In the genomic region with DNA sequence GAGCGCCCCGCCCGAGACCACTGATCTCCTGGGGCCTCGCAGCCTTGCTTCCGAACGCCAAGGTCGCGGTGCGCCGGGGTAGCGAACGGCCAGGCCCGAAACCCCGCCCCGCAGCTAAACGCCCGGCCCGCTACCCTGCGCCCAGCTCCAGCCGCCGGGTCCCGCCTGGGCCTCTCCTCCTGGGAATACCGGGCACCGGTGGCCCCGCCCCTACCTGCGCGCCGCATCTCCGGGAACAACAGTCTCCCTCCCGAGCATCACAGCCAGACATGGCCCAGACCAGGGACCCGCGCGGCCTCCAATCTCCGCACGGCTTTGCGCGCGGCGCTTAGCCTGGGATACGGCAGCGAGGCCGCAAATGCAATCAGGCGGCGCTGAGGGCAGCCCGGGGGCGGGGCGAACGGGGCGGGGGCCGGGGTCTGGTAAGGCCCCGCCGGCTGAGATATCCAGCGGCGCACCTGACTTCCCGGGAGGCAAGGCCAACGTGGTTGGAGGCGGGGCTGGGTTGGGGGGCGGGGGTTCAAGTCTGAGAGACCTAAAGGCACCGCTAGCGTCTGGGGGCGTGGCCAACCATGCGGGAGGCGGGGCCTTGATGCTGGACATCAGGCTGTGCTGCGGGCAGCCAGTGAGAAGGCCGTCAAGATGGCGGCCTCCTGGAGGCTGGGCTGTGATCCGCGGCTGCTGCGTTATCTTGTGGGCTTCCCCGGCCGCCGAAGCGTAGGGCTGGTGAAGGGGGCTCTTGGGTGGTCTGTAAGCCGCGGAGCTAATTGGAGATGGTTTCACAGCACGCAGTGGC, we compare ENCODE assay signal across 1 cellular context.
TF ChIP-seq lines count a peak whose summit lies in the region.

A gene with protein sequence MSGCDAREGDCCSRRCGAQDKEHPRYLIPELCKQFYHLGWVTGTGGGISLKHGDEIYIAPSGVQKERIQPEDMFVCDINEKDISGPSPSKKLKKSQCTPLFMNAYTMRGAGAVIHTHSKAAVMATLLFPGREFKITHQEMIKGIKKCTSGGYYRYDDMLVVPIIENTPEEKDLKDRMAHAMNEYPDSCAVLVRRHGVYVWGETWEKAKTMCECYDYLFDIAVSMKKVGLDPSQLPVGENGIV (minus strand): TSS at position 366 of the 796 bp plus-strand sequence. CDS start 95 bp downstream, at position 271.
A gene (plus strand): TSS at position 605 of the 796 bp plus-strand sequence. CDS start 38 bp downstream, at position 643.

TF ChIP-seq in HEK293, 187 proteins besides CTCF, POLR2A, EP300 and RAD21 (continued from another document and continues in another):
- TF ChIP-seq, protein P1, sequence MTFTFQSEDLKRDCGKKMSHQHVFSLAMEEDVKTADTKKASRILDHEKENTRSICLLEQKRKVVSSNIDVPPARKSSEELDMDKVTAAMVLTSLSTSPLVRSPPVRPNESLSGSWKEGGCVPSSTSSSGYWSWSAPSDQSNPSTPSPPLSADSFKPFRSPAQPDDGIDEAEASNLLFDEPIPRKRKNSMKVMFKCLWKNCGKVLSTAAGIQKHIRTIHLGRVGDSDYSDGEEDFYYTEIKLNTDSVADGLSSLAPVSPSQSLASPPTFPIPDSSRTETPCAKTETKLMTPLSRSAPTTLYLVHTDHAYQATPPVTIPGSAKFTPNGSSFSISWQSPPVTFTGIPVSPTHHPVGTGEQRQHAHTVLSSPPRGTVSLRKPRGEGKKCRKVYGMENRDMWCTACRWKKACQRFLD (tag by site-specific recombination; IDR thresholded peaks at IDR 0.05) = 0 out of 2 replicates have a peak, but pooled peaks have one; percentile 17
- TF ChIP-seq HOXA7 (CRISPR knock-in tag; IDR thresholded peaks at IDR 0.05; ENCODE audit: borderline replicate concordance) = no peak
- TF ChIP-seq ZNF155 (tag by site-specific recombination; IDR thresholded peaks at IDR 0.05) = no peak
- TF ChIP-seq OVOL3 (tag by site-specific recombination; IDR thresholded peaks at IDR 0.05) = no peak
- no peak for TF ChIP-seq ZNF391 (tag by site-specific recombination; IDR thresholded peaks at IDR 0.05; ENCODE audit: borderline replicate concordance, low read depth)
- TF ChIP-seq ZBTB20 (tag by site-specific recombination; IDR thresholded peaks at IDR 0.05) = peak; percentile 74
- TF ChIP-seq, protein P2, sequence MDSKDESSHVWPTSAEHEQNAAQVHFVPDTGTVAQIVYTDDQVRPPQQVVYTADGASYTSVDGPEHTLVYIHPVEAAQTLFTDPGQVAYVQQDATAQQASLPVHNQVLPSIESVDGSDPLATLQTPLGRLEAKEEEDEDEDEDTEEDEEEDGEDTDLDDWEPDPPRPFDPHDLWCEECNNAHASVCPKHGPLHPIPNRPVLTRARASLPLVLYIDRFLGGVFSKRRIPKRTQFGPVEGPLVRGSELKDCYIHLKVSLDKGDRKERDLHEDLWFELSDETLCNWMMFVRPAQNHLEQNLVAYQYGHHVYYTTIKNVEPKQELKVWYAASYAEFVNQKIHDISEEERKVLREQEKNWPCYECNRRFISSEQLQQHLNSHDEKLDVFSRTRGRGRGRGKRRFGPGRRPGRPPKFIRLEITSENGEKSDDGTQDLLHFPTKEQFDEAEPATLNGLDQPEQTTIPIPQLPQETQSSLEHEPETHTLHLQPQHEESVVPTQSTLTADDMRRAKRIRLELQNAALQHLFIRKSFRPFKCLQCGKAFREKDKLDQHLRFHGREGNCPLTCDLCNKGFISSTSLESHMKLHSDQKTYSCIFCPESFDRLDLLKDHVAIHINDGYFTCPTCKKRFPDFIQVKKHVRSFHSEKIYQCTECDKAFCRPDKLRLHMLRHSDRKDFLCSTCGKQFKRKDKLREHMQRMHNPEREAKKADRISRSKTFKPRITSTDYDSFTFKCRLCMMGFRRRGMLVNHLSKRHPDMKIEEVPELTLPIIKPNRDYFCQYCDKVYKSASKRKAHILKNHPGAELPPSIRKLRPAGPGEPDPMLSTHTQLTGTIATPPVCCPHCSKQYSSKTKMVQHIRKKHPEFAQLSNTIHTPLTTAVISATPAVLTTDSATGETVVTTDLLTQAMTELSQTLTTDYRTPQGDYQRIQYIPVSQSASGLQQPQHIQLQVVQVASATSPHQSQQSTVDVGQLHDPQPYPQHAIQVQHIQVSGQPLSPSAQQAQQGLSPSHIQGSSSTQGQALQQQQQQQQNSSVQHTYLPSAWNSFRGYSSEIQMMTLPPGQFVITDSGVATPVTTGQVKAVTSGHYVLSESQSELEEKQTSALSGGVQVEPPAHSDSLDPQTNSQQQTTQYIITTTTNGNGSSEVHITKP (tag by site-specific recombination; IDR thresholded peaks at IDR 0.05) = no peak
- TF ChIP-seq KLF9 (tag by site-specific recombination; IDR thresholded peaks at IDR 0.05; ENCODE audit: low read depth) = peak; percentile 76
- no peak for TF ChIP-seq ZNF791 (tag by site-specific recombination; IDR thresholded peaks at IDR 0.05)
- no peak for TF ChIP-seq ZNF792 (tag by site-specific recombination; IDR thresholded peaks at IDR 0.05)
- TF ChIP-seq ZNF221 (tag by site-specific recombination; IDR thresholded peaks at IDR 0.05; ENCODE audit: borderline replicate concordance) = no peak
- TF ChIP-seq YY2 (tag by site-specific recombination; IDR thresholded peaks at IDR 0.05) = peak; percentile 84
- TF ChIP-seq, protein P3, sequence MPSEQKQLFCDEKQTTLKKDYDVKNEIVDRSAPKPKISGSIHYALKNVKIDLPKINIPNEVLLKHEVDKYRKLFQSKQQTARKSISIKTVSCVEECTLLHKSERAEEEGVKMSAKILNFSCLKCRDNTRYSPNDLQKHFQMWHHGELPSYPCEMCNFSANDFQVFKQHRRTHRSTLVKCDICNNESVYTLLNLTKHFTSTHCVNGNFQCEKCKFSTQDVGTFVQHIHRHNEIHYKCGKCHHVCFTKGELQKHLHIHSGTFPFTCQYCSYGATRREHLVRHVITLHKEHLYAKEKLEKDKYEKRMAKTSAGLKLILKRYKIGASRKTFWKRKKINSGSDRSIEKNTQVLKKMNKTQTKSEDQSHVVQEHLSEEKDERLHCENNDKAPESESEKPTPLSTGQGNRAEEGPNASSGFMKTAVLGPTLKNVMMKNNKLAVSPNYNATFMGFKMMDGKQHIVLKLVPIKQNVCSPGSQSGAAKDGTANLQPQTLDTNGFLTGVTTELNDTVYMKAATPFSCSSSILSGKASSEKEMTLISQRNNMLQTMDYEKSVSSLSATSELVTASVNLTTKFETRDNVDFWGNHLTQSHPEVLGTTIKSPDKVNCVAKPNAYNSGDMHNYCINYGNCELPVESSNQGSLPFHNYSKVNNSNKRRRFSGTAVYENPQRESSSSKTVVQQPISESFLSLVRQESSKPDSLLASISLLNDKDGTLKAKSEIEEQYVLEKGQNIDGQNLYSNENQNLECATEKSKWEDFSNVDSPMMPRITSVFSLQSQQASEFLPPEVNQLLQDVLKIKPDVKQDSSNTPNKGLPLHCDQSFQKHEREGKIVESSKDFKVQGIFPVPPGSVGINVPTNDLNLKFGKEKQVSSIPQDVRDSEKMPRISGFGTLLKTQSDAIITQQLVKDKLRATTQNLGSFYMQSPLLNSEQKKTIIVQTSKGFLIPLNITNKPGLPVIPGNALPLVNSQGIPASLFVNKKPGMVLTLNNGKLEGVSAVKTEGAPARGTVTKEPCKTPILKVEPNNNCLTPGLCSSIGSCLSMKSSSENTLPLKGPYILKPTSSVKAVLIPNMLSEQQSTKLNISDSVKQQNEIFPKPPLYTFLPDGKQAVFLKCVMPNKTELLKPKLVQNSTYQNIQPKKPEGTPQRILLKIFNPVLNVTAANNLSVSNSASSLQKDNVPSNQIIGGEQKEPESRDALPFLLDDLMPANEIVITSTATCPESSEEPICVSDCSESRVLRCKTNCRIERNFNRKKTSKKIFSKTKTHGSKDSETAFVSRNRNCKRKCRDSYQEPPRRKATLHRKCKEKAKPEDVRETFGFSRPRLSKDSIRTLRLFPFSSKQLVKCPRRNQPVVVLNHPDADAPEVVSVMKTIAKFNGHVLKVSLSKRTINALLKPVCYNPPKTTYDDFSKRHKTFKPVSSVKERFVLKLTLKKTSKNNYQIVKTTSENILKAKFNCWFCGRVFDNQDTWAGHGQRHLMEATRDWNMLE (tag by site-specific recombination; conservative IDR thresholded peaks at IDR 0.05; ENCODE audit: low read depth) = no peak
- TF ChIP-seq, protein P4, sequence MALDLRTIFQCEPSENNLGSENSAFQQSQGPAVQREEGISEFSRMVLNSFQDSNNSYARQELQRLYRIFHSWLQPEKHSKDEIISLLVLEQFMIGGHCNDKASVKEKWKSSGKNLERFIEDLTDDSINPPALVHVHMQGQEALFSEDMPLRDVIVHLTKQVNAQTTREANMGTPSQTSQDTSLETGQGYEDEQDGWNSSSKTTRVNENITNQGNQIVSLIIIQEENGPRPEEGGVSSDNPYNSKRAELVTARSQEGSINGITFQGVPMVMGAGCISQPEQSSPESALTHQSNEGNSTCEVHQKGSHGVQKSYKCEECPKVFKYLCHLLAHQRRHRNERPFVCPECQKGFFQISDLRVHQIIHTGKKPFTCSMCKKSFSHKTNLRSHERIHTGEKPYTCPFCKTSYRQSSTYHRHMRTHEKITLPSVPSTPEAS (tag by site-specific recombination; IDR thresholded peaks at IDR 0.05) = no peak
- TF ChIP-seq KLF8 (tag by site-specific recombination; IDR thresholded peaks at IDR 0.05) = peak; percentile 81
- 0 out of 2 replicates have a peak, but pooled peaks have one; percentile 63 for TF ChIP-seq KLF16 (tag by site-specific recombination; IDR thresholded peaks at IDR 0.05)
- peak; percentile 77 for TF ChIP-seq SP2 (tag by site-specific recombination; IDR thresholded peaks at IDR 0.05)
- no peak for TF ChIP-seq ZNF211 (tag by site-specific recombination; IDR thresholded peaks at IDR 0.05; ENCODE audit: low read depth)
- TF ChIP-seq, protein P5, sequence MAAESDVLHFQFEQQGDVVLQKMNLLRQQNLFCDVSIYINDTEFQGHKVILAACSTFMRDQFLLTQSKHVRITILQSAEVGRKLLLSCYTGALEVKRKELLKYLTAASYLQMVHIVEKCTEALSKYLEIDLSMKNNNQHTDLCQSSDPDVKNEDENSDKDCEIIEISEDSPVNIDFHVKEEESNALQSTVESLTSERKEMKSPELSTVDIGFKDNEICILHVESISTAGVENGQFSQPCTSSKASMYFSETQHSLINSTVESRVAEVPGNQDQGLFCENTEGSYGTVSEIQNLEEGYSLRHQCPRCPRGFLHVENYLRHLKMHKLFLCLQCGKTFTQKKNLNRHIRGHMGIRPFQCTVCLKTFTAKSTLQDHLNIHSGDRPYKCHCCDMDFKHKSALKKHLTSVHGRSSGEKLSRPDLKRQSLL (tag by site-specific recombination; IDR thresholded peaks at IDR 0.05) = no peak
- no peak for TF ChIP-seq ZNF600 (tag by site-specific recombination; IDR thresholded peaks at IDR 0.05)
- TF ChIP-seq ZNF366 (tag by site-specific recombination; conservative IDR thresholded peaks at IDR 0.05) = no peak
- TF ChIP-seq ZBTB48 (tag by site-specific recombination; IDR thresholded peaks at IDR 0.05) = no peak
- no peak for TF ChIP-seq ZNF341 (tag by site-specific recombination; IDR thresholded peaks at IDR 0.05; ENCODE audit: low read depth)
- TF ChIP-seq ZBTB1 (tag by site-specific recombination; IDR thresholded peaks at IDR 0.05) = no peak
- TF ChIP-seq ZNF76 (tag by site-specific recombination; IDR thresholded peaks at IDR 0.05; ENCODE audit: borderline replicate concordance, low read depth) = no peak
- TF ChIP-seq, protein P6, sequence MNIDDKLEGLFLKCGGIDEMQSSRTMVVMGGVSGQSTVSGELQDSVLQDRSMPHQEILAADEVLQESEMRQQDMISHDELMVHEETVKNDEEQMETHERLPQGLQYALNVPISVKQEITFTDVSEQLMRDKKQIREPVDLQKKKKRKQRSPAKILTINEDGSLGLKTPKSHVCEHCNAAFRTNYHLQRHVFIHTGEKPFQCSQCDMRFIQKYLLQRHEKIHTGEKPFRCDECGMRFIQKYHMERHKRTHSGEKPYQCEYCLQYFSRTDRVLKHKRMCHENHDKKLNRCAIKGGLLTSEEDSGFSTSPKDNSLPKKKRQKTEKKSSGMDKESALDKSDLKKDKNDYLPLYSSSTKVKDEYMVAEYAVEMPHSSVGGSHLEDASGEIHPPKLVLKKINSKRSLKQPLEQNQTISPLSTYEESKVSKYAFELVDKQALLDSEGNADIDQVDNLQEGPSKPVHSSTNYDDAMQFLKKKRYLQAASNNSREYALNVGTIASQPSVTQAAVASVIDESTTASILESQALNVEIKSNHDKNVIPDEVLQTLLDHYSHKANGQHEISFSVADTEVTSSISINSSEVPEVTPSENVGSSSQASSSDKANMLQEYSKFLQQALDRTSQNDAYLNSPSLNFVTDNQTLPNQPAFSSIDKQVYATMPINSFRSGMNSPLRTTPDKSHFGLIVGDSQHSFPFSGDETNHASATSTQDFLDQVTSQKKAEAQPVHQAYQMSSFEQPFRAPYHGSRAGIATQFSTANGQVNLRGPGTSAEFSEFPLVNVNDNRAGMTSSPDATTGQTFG (tag by site-specific recombination; IDR thresholded peaks at IDR 0.05; ENCODE audit: borderline replicate concordance) = no peak
- no peak for TF ChIP-seq OSR2 (tag by site-specific recombination; IDR thresholded peaks at IDR 0.05)
- TF ChIP-seq ZNF133 (tag by site-specific recombination; IDR thresholded peaks at IDR 0.05) = no peak
- TF ChIP-seq ZNF394 (tag by site-specific recombination; IDR thresholded peaks at IDR 0.05; ENCODE audit: borderline replicate concordance) = peak; percentile 38; the same call in 1 of the 2 replicates
- TF ChIP-seq ZBTB8A (tag by site-specific recombination; IDR thresholded peaks at IDR 0.05) = peak; percentile 83
- TF ChIP-seq ZNF571 (tag by site-specific recombination; IDR thresholded peaks at IDR 0.05) = no peak
- TF ChIP-seq ZNF16 (tag by site-specific recombination; IDR thresholded peaks at IDR 0.05; ENCODE audit: low read depth) = no peak
- TF ChIP-seq ZNF223 (tag by site-specific recombination; IDR thresholded peaks at IDR 0.05) = no peak
- TF ChIP-seq ZNF510 (tag by site-specific recombination; IDR thresholded peaks at IDR 0.05; ENCODE audit: insufficient replicate concordance) = no peak
- TF ChIP-seq MYNN (tag by site-specific recombination; IDR thresholded peaks at IDR 0.05; ENCODE audit: borderline replicate concordance) = no peak
- TF ChIP-seq SP3 (tag by site-specific recombination; IDR thresholded peaks at IDR 0.05) = peak; percentile 90
- TF ChIP-seq, protein P7, sequence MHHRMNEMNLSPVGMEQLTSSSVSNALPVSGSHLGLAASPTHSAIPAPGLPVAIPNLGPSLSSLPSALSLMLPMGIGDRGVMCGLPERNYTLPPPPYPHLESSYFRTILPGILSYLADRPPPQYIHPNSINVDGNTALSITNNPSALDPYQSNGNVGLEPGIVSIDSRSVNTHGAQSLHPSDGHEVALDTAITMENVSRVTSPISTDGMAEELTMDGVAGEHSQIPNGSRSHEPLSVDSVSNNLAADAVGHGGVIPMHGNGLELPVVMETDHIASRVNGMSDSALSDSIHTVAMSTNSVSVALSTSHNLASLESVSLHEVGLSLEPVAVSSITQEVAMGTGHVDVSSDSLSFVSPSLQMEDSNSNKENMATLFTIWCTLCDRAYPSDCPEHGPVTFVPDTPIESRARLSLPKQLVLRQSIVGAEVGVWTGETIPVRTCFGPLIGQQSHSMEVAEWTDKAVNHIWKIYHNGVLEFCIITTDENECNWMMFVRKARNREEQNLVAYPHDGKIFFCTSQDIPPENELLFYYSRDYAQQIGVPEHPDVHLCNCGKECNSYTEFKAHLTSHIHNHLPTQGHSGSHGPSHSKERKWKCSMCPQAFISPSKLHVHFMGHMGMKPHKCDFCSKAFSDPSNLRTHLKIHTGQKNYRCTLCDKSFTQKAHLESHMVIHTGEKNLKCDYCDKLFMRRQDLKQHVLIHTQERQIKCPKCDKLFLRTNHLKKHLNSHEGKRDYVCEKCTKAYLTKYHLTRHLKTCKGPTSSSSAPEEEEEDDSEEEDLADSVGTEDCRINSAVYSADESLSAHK (tag by site-specific recombination; IDR thresholded peaks at IDR 0.05) = no peak
- 0 out of 2 replicates have a peak, but pooled peaks have one; percentile 20 for TF ChIP-seq ZNF660 (tag by site-specific recombination; IDR thresholded peaks at IDR 0.05)
